In genomic region chr19:29764322-29764721, GRCh38 we compare ENCODE assay signal across 26 cellular contexts.
"Had no signal": no experiment of that assay in that cellular context is flagged by ENCODE, and none has a peak within 500 bp of the region (broad histone marks: within the 10 kb centered on the region; RNA-seq: fewer than 3 reads in every experiment).

No MANE protein-coding gene starts in this region.

- H3K4me1 Mint-ChIP-seq: naive thymus-derived CD8-positive, alpha-beta T cell; nephron; neural crest cell; stimulated activated effector memory CD8-positive, alpha-beta T cell treated with anti-CD3 and anti-CD28 coated beads, Interleukin-12 subunit alpha, Interleukin-12 subunit beta, amount 100 ng/mL, for 72 hours had no signal

- ATAC-seq: left lung; lower lobe of right lung; naive thymus-derived CD8-positive, alpha-beta T cell; pancreas; right cardiac atrium; stimulated activated effector memory CD8-positive, alpha-beta T cell treated with anti-CD3 and anti-CD28 coated beads, Interleukin-12 subunit alpha, Interleukin-12 subunit beta, amount 100 ng/mL, for 72 hours had no signal

- FAIRE-seq: pancreas, small intestine had no signal

- H3K4me1 ChIP-seq: left lung, pancreas, prostate gland, sigmoid colon, vagina had no signal

- H3K4me2 ChIP-seq: hepatocyte had no signal

- H3K79me2 ChIP-seq: hepatocyte had no signal

- H3K27ac ChIP-seq: hepatocyte, left lung, lower lobe of right lung, pancreas, prostate gland, sigmoid colon, spleen, suprapubic skin, thoracic aorta, tibial artery, vagina had no signal

- H3K4me3 ChIP-seq: hepatocyte, left lung, lower lobe of right lung, pancreas, prostate gland, sigmoid colon, spleen, suprapubic skin, thoracic aorta, tibial artery, vagina had no signal

- DNase-seq: islet precursor cell; lower lobe of right lung; mammary epithelial cell; mesenchymal stem cell; naive thymus-derived CD8-positive, alpha-beta T cell; nucleus accumbens; pancreas; retina; right cardiac atrium; sigmoid colon; small intestine; spleen; stimulated activated CD4-positive, alpha-beta T cell treated with anti-CD3 and anti-CD28 coated beads, Interleukin-4, amount 100 ng/mL, for 24 hours; stimulated activated naive CD4-positive, alpha-beta T cell; tibial artery had no signal

- H2AFZ ChIP-seq: hepatocyte had no signal

- H3K27me3 ChIP-seq: hepatocyte, pancreas, vagina had no signal

- H3K36me3 Mint-ChIP-seq: naive thymus-derived CD8-positive, alpha-beta T cell; stimulated activated effector memory CD8-positive, alpha-beta T cell treated with anti-CD3 and anti-CD28 coated beads, Interleukin-12 subunit alpha, Interleukin-12 subunit beta, amount 100 ng/mL, for 72 hours; type B pancreatic cell had no signal

- H3K27ac Mint-ChIP-seq: nephron; stimulated activated effector memory CD8-positive, alpha-beta T cell treated with anti-CD3 and anti-CD28 coated beads, Interleukin-12 subunit alpha, Interleukin-12 subunit beta, amount 100 ng/mL, for 72 hours; stimulated activated naive CD8-positive, alpha-beta T cell treated with anti-CD3 and anti-CD28 coated beads, Interleukin-15, Interleukin-2, amounts not matched to agents 100 ng/mL and 50 ng/mL, for 24 hours; type B pancreatic cell had no signal

- H3K9me3 Mint-ChIP-seq: naive thymus-derived CD8-positive, alpha-beta T cell; nephron; neural crest cell; stimulated activated effector memory CD8-positive, alpha-beta T cell treated with anti-CD3 and anti-CD28 coated beads, Interleukin-12 subunit alpha, Interleukin-12 subunit beta, amount 100 ng/mL, for 72 hours; stimulated activated naive CD8-positive, alpha-beta T cell treated with anti-CD3 and anti-CD28 coated beads, Interleukin-15, Interleukin-2, amounts not matched to agents 100 ng/mL and 50 ng/mL, for 24 hours; type B pancreatic cell had no signal

- H3K4me3 Mint-ChIP-seq: naive thymus-derived CD8-positive, alpha-beta T cell; nephron; neural crest cell; stimulated activated effector memory CD8-positive, alpha-beta T cell treated with anti-CD3 and anti-CD28 coated beads, Interleukin-12 subunit alpha, Interleukin-12 subunit beta, amount 100 ng/mL, for 72 hours; stimulated activated naive CD8-positive, alpha-beta T cell treated with anti-CD3 and anti-CD28 coated beads, Interleukin-15, Interleukin-2, amounts not matched to agents 100 ng/mL and 50 ng/mL, for 24 hours; type B pancreatic cell had no signal

- H3K27me3 Mint-ChIP-seq: naive thymus-derived CD8-positive, alpha-beta T cell; stimulated activated naive CD8-positive, alpha-beta T cell treated with anti-CD3 and anti-CD28 coated beads, Interleukin-15, Interleukin-2, amounts not matched to agents 100 ng/mL and 50 ng/mL, for 24 hours had no signal

- H3K36me3 ChIP-seq: left lung, lower lobe of right lung, pancreas, prostate gland, sigmoid colon, spleen, suprapubic skin, thoracic aorta, tibial artery, vagina had no signal

- H3K9me3 ChIP-seq: left lung, lower lobe of right lung, pancreas, prostate gland, sigmoid colon, spleen, suprapubic skin, thoracic aorta, tibial artery, vagina had no signal
